Comparison of ENCODE assay signal across 1 cellular context in the genomic region with DNA sequence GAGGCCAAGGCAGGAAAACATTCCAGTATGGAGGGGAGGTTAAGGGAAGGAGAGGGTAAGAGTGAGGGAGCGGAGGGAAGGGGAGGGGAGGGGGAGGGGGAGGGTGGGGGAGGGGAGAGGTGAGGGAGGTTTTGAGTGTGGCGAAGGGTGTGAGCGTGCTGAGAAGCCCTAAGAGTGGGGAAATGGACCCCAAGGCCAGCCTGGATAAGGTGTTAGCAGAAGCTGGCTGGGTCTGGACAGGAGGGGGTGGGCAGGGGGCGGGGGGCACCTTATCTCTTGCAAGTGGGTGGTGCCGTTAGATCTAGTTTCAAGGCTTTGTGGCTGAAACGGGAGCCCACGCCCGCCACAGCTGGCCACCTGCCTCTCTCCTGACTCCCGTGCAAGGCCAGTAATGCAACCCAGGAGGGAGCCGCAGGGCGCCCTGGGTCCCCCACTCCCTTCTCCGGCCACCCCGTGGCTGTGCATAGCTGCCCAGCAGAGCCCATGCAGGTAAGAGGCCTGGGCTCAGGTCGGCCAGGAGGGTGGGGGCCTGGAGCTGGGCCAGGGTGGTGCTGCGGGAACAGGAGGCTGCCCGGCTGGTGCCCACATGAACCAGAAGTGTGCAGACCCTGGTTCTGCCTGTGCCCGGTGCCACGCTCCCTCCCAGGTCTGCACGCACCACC.
TF ChIP-seq lines count a peak whose summit lies in the region.

No MANE protein-coding gene starts in this region.

TF ChIP-seq in GM23338, 12 proteins besides CTCF, POLR2A, EP300 and RAD21:
- TF ChIP-seq JUNB (IDR thresholded peaks at IDR 0.05; ENCODE audit: unreplicated experiment) = no peak
- TF ChIP-seq ETS1 (IDR thresholded peaks at IDR 0.05) = no peak
- TF ChIP-seq POLR2AphosphoS5 (IDR thresholded peaks at IDR 0.05; ENCODE audit: low read depth) = no peak
- no peak for TF ChIP-seq ZNF114 (CRISPR knock-in tag; IDR thresholded peaks at IDR 0.05)
- TF ChIP-seq, protein P1, sequence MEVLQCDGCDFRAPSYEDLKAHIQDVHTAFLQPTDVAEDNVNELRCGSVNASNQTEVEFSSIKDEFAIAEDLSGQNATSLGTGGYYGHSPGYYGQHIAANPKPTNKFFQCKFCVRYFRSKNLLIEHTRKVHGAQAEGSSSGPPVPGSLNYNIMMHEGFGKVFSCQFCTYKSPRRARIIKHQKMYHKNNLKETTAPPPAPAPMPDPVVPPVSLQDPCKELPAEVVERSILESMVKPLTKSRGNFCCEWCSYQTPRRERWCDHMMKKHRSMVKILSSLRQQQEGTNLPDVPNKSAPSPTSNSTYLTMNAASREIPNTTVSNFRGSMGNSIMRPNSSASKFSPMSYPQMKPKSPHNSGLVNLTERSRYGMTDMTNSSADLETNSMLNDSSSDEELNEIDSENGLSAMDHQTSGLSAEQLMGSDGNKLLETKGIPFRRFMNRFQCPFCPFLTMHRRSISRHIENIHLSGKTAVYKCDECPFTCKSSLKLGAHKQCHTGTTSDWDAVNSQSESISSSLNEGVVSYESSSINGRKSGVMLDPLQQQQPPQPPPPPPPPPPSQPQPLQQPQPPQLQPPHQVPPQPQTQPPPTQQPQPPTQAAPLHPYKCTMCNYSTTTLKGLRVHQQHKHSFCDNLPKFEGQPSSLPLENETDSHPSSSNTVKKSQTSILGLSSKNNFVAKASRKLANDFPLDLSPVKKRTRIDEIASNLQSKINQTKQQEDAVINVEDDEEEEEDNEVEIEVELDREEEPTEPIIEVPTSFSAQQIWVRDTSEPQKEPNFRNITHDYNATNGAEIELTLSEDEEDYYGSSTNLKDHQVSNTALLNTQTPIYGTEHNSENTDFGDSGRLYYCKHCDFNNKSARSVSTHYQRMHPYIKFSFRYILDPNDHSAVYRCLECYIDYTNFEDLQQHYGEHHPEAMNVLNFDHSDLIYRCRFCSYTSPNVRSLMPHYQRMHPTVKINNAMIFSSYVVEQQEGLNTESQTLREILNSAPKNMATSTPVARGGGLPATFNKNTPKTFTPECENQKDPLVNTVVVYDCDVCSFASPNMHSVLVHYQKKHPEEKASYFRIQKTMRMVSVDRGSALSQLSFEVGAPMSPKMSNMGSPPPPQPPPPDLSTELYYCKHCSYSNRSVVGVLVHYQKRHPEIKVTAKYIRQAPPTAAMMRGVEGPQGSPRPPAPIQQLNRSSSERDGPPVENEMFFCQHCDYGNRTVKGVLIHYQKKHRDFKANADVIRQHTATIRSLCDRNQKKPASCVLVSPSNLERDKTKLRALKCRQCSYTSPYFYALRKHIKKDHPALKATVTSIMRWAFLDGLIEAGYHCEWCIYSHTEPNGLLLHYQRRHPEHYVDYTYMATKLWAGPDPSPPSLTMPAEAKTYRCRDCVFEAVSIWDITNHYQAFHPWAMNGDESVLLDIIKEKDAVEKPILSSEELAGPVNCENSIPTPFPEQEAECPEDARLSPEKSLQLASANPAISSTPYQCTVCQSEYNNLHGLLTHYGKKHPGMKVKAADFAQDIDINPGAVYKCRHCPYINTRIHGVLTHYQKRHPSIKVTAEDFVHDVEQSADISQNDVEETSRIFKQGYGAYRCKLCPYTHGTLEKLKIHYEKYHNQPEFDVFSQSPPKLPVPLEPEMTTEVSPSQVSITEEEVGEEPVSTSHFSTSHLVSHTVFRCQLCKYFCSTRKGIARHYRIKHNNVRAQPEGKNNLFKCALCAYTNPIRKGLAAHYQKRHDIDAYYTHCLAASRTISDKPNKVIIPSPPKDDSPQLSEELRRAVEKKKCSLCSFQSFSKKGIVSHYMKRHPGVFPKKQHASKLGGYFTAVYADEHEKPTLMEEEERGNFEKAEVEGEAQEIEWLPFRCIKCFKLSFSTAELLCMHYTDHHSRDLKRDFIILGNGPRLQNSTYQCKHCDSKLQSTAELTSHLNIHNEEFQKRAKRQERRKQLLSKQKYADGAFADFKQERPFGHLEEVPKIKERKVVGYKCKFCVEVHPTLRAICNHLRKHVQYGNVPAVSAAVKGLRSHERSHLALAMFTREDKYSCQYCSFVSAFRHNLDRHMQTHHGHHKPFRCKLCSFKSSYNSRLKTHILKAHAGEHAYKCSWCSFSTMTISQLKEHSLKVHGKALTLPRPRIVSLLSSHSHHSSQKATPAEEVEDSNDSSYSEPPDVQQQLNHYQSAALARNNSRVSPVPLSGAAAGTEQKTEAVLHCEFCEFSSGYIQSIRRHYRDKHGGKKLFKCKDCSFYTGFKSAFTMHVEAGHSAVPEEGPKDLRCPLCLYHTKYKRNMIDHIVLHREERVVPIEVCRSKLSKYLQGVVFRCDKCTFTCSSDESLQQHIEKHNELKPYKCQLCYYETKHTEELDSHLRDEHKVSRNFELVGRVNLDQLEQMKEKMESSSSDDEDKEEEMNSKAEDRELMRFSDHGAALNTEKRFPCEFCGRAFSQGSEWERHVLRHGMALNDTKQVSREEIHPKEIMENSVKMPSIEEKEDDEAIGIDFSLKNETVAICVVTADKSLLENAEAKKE (CRISPR knock-in tag; IDR thresholded peaks at IDR 0.05) = no peak
- no peak for TF ChIP-seq CREB1 (CRISPR knock-in tag; IDR thresholded peaks at IDR 0.05; ENCODE audit: low read depth)
- no peak for TF ChIP-seq ZNF331 (CRISPR knock-in tag; IDR thresholded peaks at IDR 0.05; ENCODE audit: low read depth)
- TF ChIP-seq NANOG (IDR thresholded peaks at IDR 0.05; ENCODE audit: borderline replicate concordance) = no peak
- no peak for TF ChIP-seq EZH2 (IDR thresholded peaks at IDR 0.05; ENCODE audit: low read depth, unreplicated experiment)
- no peak for TF ChIP-seq EZH2phosphoT487 (IDR thresholded peaks at IDR 0.05; ENCODE audit: unreplicated experiment)
- TF ChIP-seq, protein P2, sequence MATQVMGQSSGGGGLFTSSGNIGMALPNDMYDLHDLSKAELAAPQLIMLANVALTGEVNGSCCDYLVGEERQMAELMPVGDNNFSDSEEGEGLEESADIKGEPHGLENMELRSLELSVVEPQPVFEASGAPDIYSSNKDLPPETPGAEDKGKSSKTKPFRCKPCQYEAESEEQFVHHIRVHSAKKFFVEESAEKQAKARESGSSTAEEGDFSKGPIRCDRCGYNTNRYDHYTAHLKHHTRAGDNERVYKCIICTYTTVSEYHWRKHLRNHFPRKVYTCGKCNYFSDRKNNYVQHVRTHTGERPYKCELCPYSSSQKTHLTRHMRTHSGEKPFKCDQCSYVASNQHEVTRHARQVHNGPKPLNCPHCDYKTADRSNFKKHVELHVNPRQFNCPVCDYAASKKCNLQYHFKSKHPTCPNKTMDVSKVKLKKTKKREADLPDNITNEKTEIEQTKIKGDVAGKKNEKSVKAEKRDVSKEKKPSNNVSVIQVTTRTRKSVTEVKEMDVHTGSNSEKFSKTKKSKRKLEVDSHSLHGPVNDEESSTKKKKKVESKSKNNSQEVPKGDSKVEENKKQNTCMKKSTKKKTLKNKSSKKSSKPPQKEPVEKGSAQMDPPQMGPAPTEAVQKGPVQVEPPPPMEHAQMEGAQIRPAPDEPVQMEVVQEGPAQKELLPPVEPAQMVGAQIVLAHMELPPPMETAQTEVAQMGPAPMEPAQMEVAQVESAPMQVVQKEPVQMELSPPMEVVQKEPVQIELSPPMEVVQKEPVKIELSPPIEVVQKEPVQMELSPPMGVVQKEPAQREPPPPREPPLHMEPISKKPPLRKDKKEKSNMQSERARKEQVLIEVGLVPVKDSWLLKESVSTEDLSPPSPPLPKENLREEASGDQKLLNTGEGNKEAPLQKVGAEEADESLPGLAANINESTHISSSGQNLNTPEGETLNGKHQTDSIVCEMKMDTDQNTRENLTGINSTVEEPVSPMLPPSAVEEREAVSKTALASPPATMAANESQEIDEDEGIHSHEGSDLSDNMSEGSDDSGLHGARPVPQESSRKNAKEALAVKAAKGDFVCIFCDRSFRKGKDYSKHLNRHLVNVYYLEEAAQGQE (IDR thresholded peaks at IDR 0.05; ENCODE audit: unreplicated experiment) = no peak
- TF ChIP-seq STAT1 (IDR thresholded peaks at IDR 0.05; ENCODE audit: unreplicated experiment) = no peak
